Comparison of ENCODE assay signal across 1 cellular context in the genomic region with DNA sequence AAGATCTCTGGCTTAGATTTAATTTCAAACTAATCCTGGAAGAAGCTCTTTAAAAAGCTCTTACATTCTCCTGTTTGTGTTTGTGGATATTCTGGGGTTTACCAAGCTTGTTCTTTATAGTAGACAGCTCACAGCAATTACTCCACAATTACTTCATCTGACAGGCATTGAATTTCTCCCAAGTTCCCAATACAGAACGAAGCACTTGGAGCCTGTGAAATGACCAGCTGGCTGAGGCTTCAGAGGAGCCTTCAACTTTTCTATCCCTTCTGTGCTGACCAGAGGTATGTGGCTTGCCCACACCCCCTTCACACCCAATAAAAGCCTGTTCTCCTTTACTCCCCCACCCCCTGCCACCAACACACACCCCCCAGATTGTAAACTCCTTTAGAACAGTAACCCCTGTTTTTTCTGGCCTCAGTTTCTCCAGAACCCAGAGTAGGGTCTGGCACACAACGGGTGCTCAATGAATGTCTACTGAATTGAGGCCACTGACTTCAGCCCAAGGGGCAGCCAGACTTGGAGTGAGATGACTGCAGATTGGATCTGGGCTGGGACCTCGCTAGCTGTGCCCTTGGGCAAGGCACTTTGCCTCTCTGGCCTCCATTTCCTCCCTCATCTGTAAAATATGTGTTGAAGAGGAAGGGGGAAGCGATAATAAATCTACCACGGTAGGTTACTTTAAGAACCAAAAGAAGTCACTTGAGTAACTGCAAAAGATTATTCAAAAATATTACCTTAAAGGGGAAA.
TF ChIP-seq lines count a peak whose summit lies in the region.

No MANE protein-coding gene starts in this region.

TF ChIP-seq in IMR-90, 13 proteins besides CTCF, POLR2A, EP300 and RAD21 (continued from another document):
- TF ChIP-seq, protein P1, sequence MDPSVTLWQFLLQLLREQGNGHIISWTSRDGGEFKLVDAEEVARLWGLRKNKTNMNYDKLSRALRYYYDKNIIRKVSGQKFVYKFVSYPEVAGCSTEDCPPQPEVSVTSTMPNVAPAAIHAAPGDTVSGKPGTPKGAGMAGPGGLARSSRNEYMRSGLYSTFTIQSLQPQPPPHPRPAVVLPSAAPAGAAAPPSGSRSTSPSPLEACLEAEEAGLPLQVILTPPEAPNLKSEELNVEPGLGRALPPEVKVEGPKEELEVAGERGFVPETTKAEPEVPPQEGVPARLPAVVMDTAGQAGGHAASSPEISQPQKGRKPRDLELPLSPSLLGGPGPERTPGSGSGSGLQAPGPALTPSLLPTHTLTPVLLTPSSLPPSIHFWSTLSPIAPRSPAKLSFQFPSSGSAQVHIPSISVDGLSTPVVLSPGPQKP (IDR thresholded peaks at IDR 0.05; ENCODE audit: borderline replicate concordance, low read depth, low read length): no peak
